ENCODE assay signal across 10 cellular contexts in the genomic region with DNA sequence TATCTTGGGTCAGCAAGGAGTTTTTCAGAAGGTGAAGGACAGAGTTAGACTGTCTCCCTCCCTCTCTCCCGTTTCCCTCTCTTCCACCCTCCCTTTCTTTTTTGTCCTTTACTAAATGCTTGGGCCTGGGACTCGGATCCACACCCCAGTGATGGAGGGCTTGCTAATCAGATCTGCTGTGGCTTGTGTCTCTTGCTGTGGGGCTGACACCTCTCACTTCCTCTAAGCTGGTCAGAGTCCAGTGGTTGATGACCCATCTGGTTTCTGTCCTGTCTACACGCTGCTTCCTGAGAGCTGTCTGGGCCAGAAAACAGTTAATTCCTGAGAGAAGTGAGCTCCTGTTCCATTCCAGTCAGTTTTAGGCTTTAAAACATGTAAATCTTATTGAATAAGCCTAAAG. TPM values are rescaled to one million over a fixed set of nuclear protein-coding genes. Genes with fewer than 3 reads are reported as not detected.
DNase-seq lines count a peak whose midpoint lies in the region; ATAC-seq and TF ChIP-seq lines count a peak whose summit lies in the region.
"Had no signal": no experiment of that assay in that cellular context is flagged by ENCODE, and none has a peak within 500 bp of the region (broad histone marks: within the 10 kb centered on the region; RNA-seq: fewer than 3 reads in every experiment).

No MANE protein-coding gene starts in this region.

- H3K27me3 Mint-ChIP-seq in natural killer cell (ENCODE audit: low read depth in 2 of 2): no peaks in the 10 kb centered on the region

- H3K9me3 ChIP-seq in GM23248 (ENCODE audit: low read depth): no peaks in the 10 kb centered on the region
- peaks cover 5% of the 10 kb centered on the region for H3K9me3 ChIP-seq in mammary epithelial cell (replicated peaks; ENCODE audit: insufficient read depth, low read length)

- TF ChIP-seq CTCF in AG09309 (IDR thresholded peaks at IDR 0.05; ENCODE audit: control insufficient read depth, insufficient read depth, low read depth, low read length, missing control alignments): no peak
- TF ChIP-seq CTCF in mammary epithelial cell (conservative IDR thresholded peaks at IDR 0.05 in 1 of 2, IDR thresholded peaks at IDR 0.05 in 1 of 2; ENCODE audit: extremely low read depth in 1 of 2, insufficient read depth in 1 of 2, low read depth in 1 of 2, low read length in 2 of 2): no peak
- no peak for TF ChIP-seq CTCF in natural killer cell (IDR thresholded peaks at IDR 0.05)

- no peaks in the 10 kb centered on the region for H3K9me2 ChIP-seq in GM23248 (ENCODE audit: insufficient read depth)

- H3K4me1 Mint-ChIP-seq in natural killer cell: peaks cover 30 to 44% of the 10 kb centered on the region in 2 donors

- H2AFZ ChIP-seq in GM23248: no peak overlapping the region
- H2AFZ ChIP-seq in mammary epithelial cell (ENCODE audit: low read depth, low read length): peak overlapping the region; percentile 65

- H3K27ac Mint-ChIP-seq in natural killer cell: peak overlapping the region; percentile 45 to 78

- H3K27ac ChIP-seq in GM23248: peak overlapping the region; percentile 97
- H3K27ac ChIP-seq in mammary epithelial cell (ENCODE audit: insufficient read depth, low read depth, low read length): peak overlapping the region; percentile 79

- intact Hi-C loops in mammary epithelial cell (cut with micrococcal nuclease) (no loop called here), natural killer cell (cut with micrococcal nuclease) (loop anchor here (5.0 kb wide), 1 partner anchor 80 kb away; no protein-coding TSS in a partner anchor)

- 83 to 93% methylated on average over 3 of the region's 3 CpGs for whole genome bisulfite sequencing in GM23248 (ENCODE audit: low coverage in 1 of 2, low lambda C conversion rate in 2 of 2, missing lambda C conversion rate in 2 of 2), 2 experiments
- 56% methylated on average over 3 of the region's 3 CpGs for WGBS in mammary epithelial cell (ENCODE audit: low coverage, missing lambda C conversion rate)

- H3K4me1 ChIP-seq in GM23248 (ENCODE audit: insufficient read depth) (peaks cover 62% of the 10 kb centered on the region), mammary epithelial cell (ENCODE audit: insufficient read depth, low read length) (peaks cover 23% of the 10 kb centered on the region)

- H4K20me1 ChIP-seq in GM23248 (ENCODE audit: insufficient read depth) (no peaks in the 10 kb centered on the region), mammary epithelial cell (ENCODE audit: insufficient read depth, low read length) (no peaks in the 10 kb centered on the region)

- no TSS peak for BruUV-seq in mammary epithelial cell (replicated peaks; lab: Mats Ljungman, UMichigan)

- dilution Hi-C loops in mammary epithelial cell (cut with HindIII; ENCODE audit: low sequenced_read_pairs): no loop called here

- H3K27me3 ChIP-seq in GM23248 (replicated peaks; ENCODE audit: insufficient read depth): no peaks in the 10 kb centered on the region
- no peaks in the 10 kb centered on the region for H3K27me3 ChIP-seq in mammary epithelial cell (ENCODE audit: insufficient read depth, low read length)

- peaks cover 91% of the 10 kb centered on the region for H3K79me2 ChIP-seq in GM23248 (ENCODE audit: insufficient read depth)
- peaks cover 55% of the 10 kb centered on the region for H3K79me2 ChIP-seq in mammary epithelial cell (ENCODE audit: insufficient read depth, low read length)

- no peaks in the 10 kb centered on the region for H3K36me3 Mint-ChIP-seq in natural killer cell

- H3K4me2 ChIP-seq in GM23248 (ENCODE audit: unreplicated experiment) (peak overlapping the region; percentile 95), mammary epithelial cell (ENCODE audit: insufficient read depth, low read depth, low read length) (peak overlapping the region; percentile 77)

- peaks cover 44% of the 10 kb centered on the region for H3F3A ChIP-seq in GM23248 (ENCODE audit: insufficient read depth)

- H3K9ac ChIP-seq in GM23248 (peak overlapping the region; percentile 89), mammary epithelial cell (ENCODE audit: insufficient read depth, low read length) (peak overlapping the region; percentile 76)

- 0 out of 2 replicates have a peak, but pooled peaks cover 11% of the 10 kb centered on the region for H3K36me3 ChIP-seq in GM23248 (ENCODE audit: low read depth)
- H3K36me3 ChIP-seq in mammary epithelial cell (ENCODE audit: insufficient read depth, low read length): peaks cover 4% of the 10 kb centered on the region

- CTCF ChIA-PET in mammary epithelial cell (lab: Charles Lee; ENCODE audit: low non-redundant PET): no interaction called here

- in situ Hi-C loops in GM23248 (cut with MboI): no loop called here
- in situ Hi-C loops in mammary epithelial cell (cut with MboI; ENCODE audit: low sequenced_read_pairs in 2 of 2): loop anchor here (10.0 kb wide), 2 partner anchors 77 to 187 kb away; no protein-coding TSS in a partner anchor

- DNase-seq in AG09309 (ENCODE audit: low read depth): no peak
- DNase-seq in GM23248: peak; percentile 25
- peak; percentile 54 for DNase-seq in mammary epithelial cell
- no peak for DNase-seq in natural killer cell
- DNase-seq in NCI-H526 treated with DMSO at 0.1 percent for 48 hours (lab: John Stamatoyannopoulos, UW): no peak
- no peak for DNase-seq in NCI-H1417 (lab: John Stamatoyannopoulos, UW)
- DNase-seq in dedifferentiated amniotic fluid mesenchymal stem cell (ENCODE audit: extremely low spot score): no peak
- DNase-seq: mesendoderm, SIG-M5 had no signal

- peak overlapping the region; percentile 38 for H3K4me3 ChIP-seq in AG09309 (ENCODE audit: control insufficient read depth, low read depth, low read length)
- H3K4me3 ChIP-seq in GM23248: peak overlapping the region; percentile 73
- H3K4me3 ChIP-seq in mammary epithelial cell (replicated peaks in 1 of 3; ENCODE audit: insufficient read depth in 1 of 3, low read depth in 2 of 3, low read length in 3 of 3): peak overlapping the region; percentile 37 to 58 (median 54)

- peaks cover 0 to 3% of the 10 kb centered on the region in 2 donors for H3K9me3 Mint-ChIP-seq in natural killer cell

- H3K4me3 Mint-ChIP-seq in natural killer cell: peak overlapping the region; percentile 75

- ATAC-seq in natural killer cell: peak in 2 of 3 donors; percentile 19 to 55
- ATAC-seq in HG02973 (IDR thresholded peaks at IDR 0.05; ENCODE audit: unreplicated experiment): no peak

RNA-seq across cellular contexts. Expression of gene TRAK1, which starts 0.8 kb away (rescaled TPM):
- 41.5 and 51.0 TPM in 2 replicates for total RNA-seq in GM23248 (2014; rRNA removed; shearing (Covaris generic))
- polyA plus RNA-seq in GM23248 (2016; fragmentation: Nextera tagmentation; extraction: Ambion mirVana) (13.6 and 13.7 TPM in 2 replicates), mammary epithelial cell (36.6 TPM)
- total RNA-seq in mammary epithelial cell (10 to 100 TPM; 64.5 to 67.2 TPM), natural killer cell (10 to 100 TPM; 30.7 to 31.8 (median 31.8) TPM)
- polyA minus RNA-seq in mammary epithelial cell: 56.6 TPM

Comparison
In these comparisons a context has a peak if more than half of its experiments do, and no peak if none do; other contexts are left out.
1. DNase-seq: peak in GM23248 (single experiment) and mammary epithelial cell (single experiment); none in AG09309 (single experiment), natural killer cell (single experiment), NCI-H526 treated with DMSO at 0.1 percent for 48 hours (single experiment), NCI-H1417 (0 of 3) and dedifferentiated amniotic fluid mesenchymal stem cell (single experiment).
2. Peak in every context shown above with its lines, with median percentiles within 50 percentile points of each other: H3K4me3 ChIP-seq.